In genomic region chr12:105102673-105103072, GRCh38 we compare ENCODE assay signal across 2 cellular contexts.
TF ChIP-seq lines count a peak whose summit lies in the region.

No MANE protein-coding gene starts in this region.

TF ChIP-seq in HepG2, 621 proteins besides CTCF, POLR2A, EP300 and RAD21:
- TF ChIP-seq HDAC2 (CRISPR knock-in tag; IDR thresholded peaks at IDR 0.05) (no peak), ATF7 (IDR thresholded peaks at IDR 0.05) (peak; percentile 84), ATF7 (CRISPR knock-in tag; IDR thresholded peaks at IDR 0.05) (no peak)
TF ChIP-seq in HepG2: peak in this region for 1.

TF ChIP-seq in K562, 482 proteins besides CTCF, POLR2A, EP300 and RAD21:
- TF ChIP-seq VEZF1 (CRISPR knock-in tag; IDR thresholded peaks at IDR 0.05) (no peak), ATF3 (IDR thresholded peaks at IDR 0.05) (peak; percentile 37; the same call in 1 of the 2 replicates), ATF3 (CRISPR knock-in tag; conservative IDR thresholded peaks at IDR 0.05) (no peak), ARNT (IDR thresholded peaks at IDR 0.05) (no peak), E2F3 (CRISPR knock-in tag; IDR thresholded peaks at IDR 0.05) (no peak), PHF20 (IDR thresholded peaks at IDR 0.05; ENCODE audit: partially characterized antibody) (no peak)
- TF ChIP-seq, protein P1, sequence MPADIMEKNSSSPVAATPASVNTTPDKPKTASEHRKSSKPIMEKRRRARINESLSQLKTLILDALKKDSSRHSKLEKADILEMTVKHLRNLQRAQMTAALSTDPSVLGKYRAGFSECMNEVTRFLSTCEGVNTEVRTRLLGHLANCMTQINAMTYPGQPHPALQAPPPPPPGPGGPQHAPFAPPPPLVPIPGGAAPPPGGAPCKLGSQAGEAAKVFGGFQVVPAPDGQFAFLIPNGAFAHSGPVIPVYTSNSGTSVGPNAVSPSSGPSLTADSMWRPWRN (IDR thresholded peaks at IDR 0.05; ENCODE audit: low read depth): no peak
